ENCODE assay signal across 8 cellular contexts in genomic region chr4:13627606-13628301, GRCh38. TPM values are rescaled to one million over a fixed set of nuclear protein-coding genes. Genes with fewer than 3 reads are reported as not detected.
DNase-seq lines count a peak whose midpoint lies in the region; ATAC-seq and TF ChIP-seq lines count a peak whose summit lies in the region.

Gene BOD1L1, minus strand, starts transcription at chr4:13627725. Its CDS starts 138 bp downstream, at chr4:13627587.

- DNase-seq in NCI-H1694 (lab: John Stamatoyannopoulos, UW) = peak; percentile 33
- peak; percentile 46 to 92 for DNase-seq in ascending aorta (ENCODE audit: low spot score in 2 of 2)
- peak; percentile 89 to 92 for DNase-seq in hippocampal formation (lab: John Stamatoyannopoulos, UW)
- peak; percentile 98 for DNase-seq in retina
- no peak for DNase-seq in cortex of kidney (lab: John Stamatoyannopoulos, UW)

- peak; percentile 36 to 45 (median 39) for TF ChIP-seq CTCF in ascending aorta (IDR thresholded peaks at IDR 0.05)

- ATAC-seq in GM18498 (IDR thresholded peaks at IDR 0.05; ENCODE audit: unreplicated experiment) (peak; percentile 91), HG02885 (IDR thresholded peaks at IDR 0.05; ENCODE audit: poor library complexity, unreplicated experiment) (peak; percentile 95)

- intact Hi-C loops in T-helper 2 cell treated with Interferon-gamma antibody and Interleukin-4, amounts not matched to agents 100 ng/mL and 5 ng/mL, for 36 hours (cut with micrococcal nuclease) = loop anchor here (1.0 to 10.0 kb wide), 3 partner anchors 27 to 1377 kb away; partner anchors contain the start of genes CPEB2 and RAB28
- intact Hi-C loops in ascending aorta (cut with DNase I) = loop anchor here (2.0 kb wide), 2 partner anchors 27 to 143 kb away; partner anchors contain the start of gene RAB28

- no peaks in the 10 kb centered on the region for H3K36me3 ChIP-seq in ascending aorta

- H3K27ac ChIP-seq in ascending aorta = peak within 1 kb of the TSS; percentile 94 to 96

- H3K27me3 ChIP-seq in ascending aorta = no peaks in the 10 kb centered on the region

- H3K4me1 ChIP-seq in ascending aorta = peaks cover 0 to 18% of the 10 kb centered on the region in 2 donors

- H3K9me3 ChIP-seq in ascending aorta = no peaks in the 10 kb centered on the region

- H3K4me3 ChIP-seq in ascending aorta = peak within 1 kb of the TSS; percentile 85 to 93

RNA-seq across cellular contexts. Expression of gene BOD1L1, which starts in this region (rescaled TPM):
- 35.0 and 36.5 TPM in 2 replicates for total RNA-seq in T-helper 2 cell treated with Interferon-gamma antibody and Interleukin-4, amounts not matched to agents 100 ng/mL and 5 ng/mL, for 36 hours
- total RNA-seq in ascending aorta = 8.4 TPM
